Comparison of ENCODE assay signal across 9 cellular contexts in genomic region chr1:81800741-81801031, GRCh38. TPM values are rescaled to one million over a fixed set of nuclear protein-coding genes. Genes with fewer than 3 reads are reported as not detected.
DNase-seq lines count a peak whose midpoint lies in the region; ATAC-seq and TF ChIP-seq lines count a peak whose summit lies in the region.
"Had no signal": no experiment of that assay in that cellular context is flagged by ENCODE, and none has a peak within 500 bp of the region (broad histone marks: within the 10 kb centered on the region; RNA-seq: fewer than 3 reads in every experiment).

ADGRL2 (plus strand) TSS chr1:81800934; CDS start chr1:81836985, 36,051 bp downstream.

- POLR2A ChIA-PET in GM10248 (lab: Yijun Ruan, JAX): no interaction called here

- CTCF ChIA-PET in GM10248 (lab: Yijun Ruan, JAX): no interaction called here

- H3K27me3 Mint-ChIP-seq in nephron progenitor cell (ENCODE audit: low read depth, poor library complexity): peaks cover 3% of the 10 kb centered on the region

- no peaks in the 10 kb centered on the region for H3K9me3 Mint-ChIP-seq in nephron progenitor cell

- ATAC-seq in GM18870 (IDR thresholded peaks at IDR 0.05; ENCODE audit: unreplicated experiment): no peak
- no peak for ATAC-seq in activated CD4-positive, CD25-positive, alpha-beta regulatory T cell treated with anti-CD3 and anti-CD28 coated beads, Interleukin-2, amount 50 U/mL, for 24 hours
- ATAC-seq: K562 had no signal

- DNase-seq in GM10248 (ENCODE audit: extremely low spot score) (peak; percentile 8), NOMO-1 treated with DMSO at 0.1 percent for 48 hours (lab: John Stamatoyannopoulos, UW; ENCODE audit: unreplicated experiment) (peak; percentile 73), epithelial cell of proximal tubule (ENCODE audit: low read depth) (no peak), nephron progenitor cell (peak; percentile 79), medulla oblongata (ENCODE audit: extremely low spot score) (no peak), T-helper 9 cell (no peak)

- H3K4me3 ChIP-seq in epithelial cell of proximal tubule (ENCODE audit: low read depth, low read length): peak within 1 kb of the TSS; percentile 92
- H3K4me3 ChIP-seq: K562 had no signal

- TF ChIP-seq CTCF in GM10248 (IDR thresholded peaks at IDR 0.05; ENCODE audit: control extremely low read depth, extremely low read depth, low read depth, missing control alignments): no peak
- no peak for TF ChIP-seq CTCF in epithelial cell of proximal tubule (conservative IDR thresholded peaks at IDR 0.05; ENCODE audit: low read depth, low read length)
- TF ChIP-seq CTCF in nephron progenitor cell (IDR thresholded peaks at IDR 0.05): no peak

- H3K27ac Mint-ChIP-seq in nephron progenitor cell: peak within 1 kb of the TSS; percentile 100

- H3K4me1 Mint-ChIP-seq in nephron progenitor cell: peaks cover 44% of the 10 kb centered on the region

- peak within 1 kb of the TSS; percentile 95 for H3K4me3 Mint-ChIP-seq in nephron progenitor cell

- no peaks in the 10 kb centered on the region for H3K36me3 Mint-ChIP-seq in nephron progenitor cell (ENCODE audit: low read depth)

RNA-seq across cellular contexts. Expression of gene ADGRL2, which starts in this region (rescaled TPM):
- 21.6 and 22.4 TPM in 2 replicates for total RNA-seq in epithelial cell of proximal tubule

Comparison
In these comparisons a context has a peak if more than half of its experiments do, and no peak if none do; other contexts are left out.
1. DNase-seq: peak in GM10248 (single experiment), NOMO-1 treated with DMSO at 0.1 percent for 48 hours (single experiment) and nephron progenitor cell (single experiment); none in epithelial cell of proximal tubule (single experiment), medulla oblongata (single experiment) and T-helper 9 cell (single experiment).